ENCODE assay signal across 19 cellular contexts in genomic region chr13:32617112-32617511, GRCh38. TPM values are rescaled to one million over a fixed set of nuclear protein-coding genes. Genes with fewer than 3 reads are reported as not detected.
A peak's percentile ranks its signal among the peaks of the same experiment; 100 is the strongest.
DNase-seq lines count a peak whose midpoint lies in the region; ATAC-seq, FAIRE-seq and TF ChIP-seq lines count a peak whose summit lies in the region.
"Had no signal": no experiment of that assay in that cellular context is flagged by ENCODE, and none has a peak within 500 bp of the region (broad histone marks: within the 10 kb centered on the region; RNA-seq: fewer than 3 reads in every experiment).

No MANE protein-coding gene starts in this region.

- FAIRE-seq in GM12892 (lab: Jason Lieb, UNC), result peak; percentile 14
- FAIRE-seq: GM12878 had no signal

- ATAC-seq in memory B cell (ENCODE audit: low read depth) (peak; percentile 62), HG03097 (IDR thresholded peaks at IDR 0.05; ENCODE audit: low FRiP score, unreplicated experiment) (no peak)
- ATAC-seq: GM12878 had no signal

- H3K9me3 Mint-ChIP-seq in memory B cell, result peaks cover 11% of the 10 kb centered on the region

- H3K27me3 ChIP-seq in vagina, result no peaks in the 10 kb centered on the region
- H3K27me3 ChIP-seq: BE2C had no signal

- no peak overlapping the region for H3K27ac ChIP-seq in vagina
- H3K27ac ChIP-seq: HL-60 had no signal

- no peak overlapping the region for H3K4me3 Mint-ChIP-seq in memory B cell
- H3K4me3 Mint-ChIP-seq: CD8-positive, alpha-beta memory T cell had no signal

- TF ChIP-seq POLR2A in GM12892 (IDR thresholded peaks at IDR 0.05; ENCODE audit: low read depth, low read length) (no peak), vagina (IDR thresholded peaks at IDR 0.05) (no peak)

- peaks cover 23% of the 10 kb centered on the region for H3K4me1 Mint-ChIP-seq in memory B cell

- H3K27me3 Mint-ChIP-seq in memory B cell, result no peaks in the 10 kb centered on the region
- H3K27me3 Mint-ChIP-seq: CD4-positive, CD25-positive, alpha-beta regulatory T cell; CD8-positive, alpha-beta memory T cell had no signal

- no peaks in the 10 kb centered on the region for H3K4me1 ChIP-seq in vagina
- H3K4me1 ChIP-seq: BE2C, HAP-1 had no signal

- no peaks in the 10 kb centered on the region for H3K9me3 ChIP-seq in vagina
- H3K9me3 ChIP-seq: BE2C had no signal

- intact Hi-C loops in vagina (cut with DNase I), result no loop called here

- no peak overlapping the region for H3K27ac Mint-ChIP-seq in memory B cell

- no peak overlapping the region for H3K4me3 ChIP-seq in vagina
- H3K4me3 ChIP-seq: GM12878, HAP-1 had no signal

- no peaks in the 10 kb centered on the region for H3K36me3 ChIP-seq in vagina
- H3K36me3 ChIP-seq: BE2C, HAP-1 had no signal

- DNase-seq in AML-193 (lab: John Stamatoyannopoulos, UW) (peak; percentile 17 to 19), GM12892 (ENCODE audit: insufficient read length) (no peak), OCI-M1 (lab: John Stamatoyannopoulos, UW) (peak; percentile 48), memory B cell (ENCODE audit: low spot score in 2 of 2) (no peak), vagina (ENCODE audit: extremely low spot score in 2 of 2) (no peak), NCI-H1694 (lab: John Stamatoyannopoulos, UW) (no peak)
- DNase-seq: BE2C; C1 segment of cervical spinal cord; CD4-positive, CD25-positive, alpha-beta regulatory T cell; CD8-positive, alpha-beta memory T cell; COR-L47; DMS 273 treated with DMSO at 0.1 percent for 48 hours; DMS53; DND-41; EL had no signal

- TF ChIP-seq CTCF in vagina (IDR thresholded peaks at IDR 0.05), result no peak

- H3K36me3 Mint-ChIP-seq in memory B cell, result peaks cover 17% of the 10 kb centered on the region

RNA-seq across cellular contexts. Expression of gene PDS5B, which starts 30.9 kb away (rescaled TPM):
- 30.6 TPM for polyA plus RNA-seq in GM12892 (2012; ENCODE audit: missing spikeins)
- 49.4 TPM for total RNA-seq in vagina

Comparison
In these comparisons a context has a peak if more than half of its experiments do, and no peak if none do; other contexts are left out.
1. DNase-seq: peak in AML-193 (2 of 2) and OCI-M1 (single experiment); none in GM12892 (single experiment), memory B cell (0 of 2), vagina (0 of 2) and NCI-H1694 (single experiment).